In the genomic region with DNA sequence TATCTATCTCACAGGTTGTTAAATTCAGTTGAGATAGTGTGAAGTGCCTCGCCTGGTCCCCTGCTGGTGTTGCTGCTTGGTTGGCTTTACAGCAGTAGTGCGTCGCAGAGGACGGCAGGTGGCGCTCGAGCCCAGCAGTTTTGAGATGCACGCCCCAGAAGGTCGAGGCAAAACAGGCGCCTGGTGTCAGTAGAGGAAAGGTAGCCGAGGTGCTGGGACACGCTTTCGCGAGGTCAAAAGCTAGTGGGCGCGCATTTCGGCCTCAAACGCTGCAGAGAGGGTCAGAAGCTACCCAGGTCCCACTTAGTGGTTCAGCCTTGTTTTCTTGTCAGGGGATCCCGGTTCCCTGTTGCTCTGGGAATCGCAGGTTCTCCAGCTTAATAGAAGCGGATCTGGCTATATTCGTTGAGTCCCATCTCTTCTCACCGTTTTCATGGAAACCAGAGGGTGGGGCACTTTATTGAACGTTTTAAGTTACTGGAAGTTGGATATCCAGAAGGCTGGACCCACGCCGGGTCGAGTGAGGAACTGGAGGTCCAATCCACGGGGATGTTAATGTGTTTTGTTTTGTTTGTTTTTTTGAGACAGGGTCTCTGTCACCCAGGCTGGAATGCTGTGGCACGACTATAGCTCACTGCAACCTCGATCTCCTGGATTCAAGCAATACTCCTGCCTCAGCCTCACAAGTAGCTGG, we compare ENCODE assay signal across 8 cellular contexts. TPM values are rescaled to one million over a fixed set of nuclear protein-coding genes. Genes with fewer than 3 reads are reported as not detected.
DNase-seq lines count a peak whose midpoint lies in the region; TF ChIP-seq lines count a peak whose summit lies in the region.

No MANE protein-coding gene starts in this region.

- no peaks in the 10 kb centered on the region for H3K27me3 ChIP-seq in transverse colon

- TF ChIP-seq POLR2A in transverse colon (IDR thresholded peaks at IDR 0.05), result no peak

- peak; percentile 55 for DNase-seq in DMS79 (lab: John Stamatoyannopoulos, UW)
- peak; percentile 82 for DNase-seq in NCI-H1092 (lab: John Stamatoyannopoulos, UW)
- DNase-seq in SK-N-MC (ENCODE audit: low read depth, low spot score), result no peak
- DNase-seq in activated naive CD4-positive, alpha-beta T cell treated with Interleukin-2 at 50 U/mL for 16 hours, result peak; percentile 89
- peak; percentile 80 for DNase-seq in glomerular visceral epithelial cell (ENCODE audit: extremely low spot score)
- DNase-seq in pons (ENCODE audit: low spot score), result peak; percentile 82
- peak; percentile 91 for DNase-seq in transverse colon

- H3K4me1 ChIP-seq in HEK293 (ENCODE audit: control insufficient read depth, insufficient read depth, low read length), result no peaks in the 10 kb centered on the region
- H3K4me1 ChIP-seq in transverse colon, result peaks cover 4 to 20% (median 18%) of the 10 kb centered on the region in 4 donors

- no peaks in the 10 kb centered on the region for H3K9me3 ChIP-seq in HEK293 (ENCODE audit: control insufficient read depth, insufficient read depth, low read depth, low read length)
- no peaks in the 10 kb centered on the region for H3K9me3 ChIP-seq in SK-N-MC (ENCODE audit: low read depth, low read length)
- H3K9me3 ChIP-seq in transverse colon, result no peaks in the 10 kb centered on the region

- no peaks in the 10 kb centered on the region for H3K36me3 ChIP-seq in HEK293 (ENCODE audit: control insufficient read depth in 2 of 2, insufficient read depth in 1 of 2, low read length in 2 of 2)
- H3K36me3 ChIP-seq in SK-N-MC (ENCODE audit: insufficient read depth, low read length), result no peaks in the 10 kb centered on the region
- H3K36me3 ChIP-seq in transverse colon, result no peaks in the 10 kb centered on the region

- CTCF ChIA-PET in HEK293 (lab: Yijun Ruan, JAX), result interaction anchor here (0.6 to 2.8 kb wide), 21 partner anchors 8 to 577 kb away, joined by 3 to 18 read pairs (median 4); partner anchors contain the start of genes HAS3 and ZFP90

- H3K4me3 ChIP-seq in HEK293 (ENCODE audit: low read depth, low read length) (no peak overlapping the region), SK-N-MC (peak overlapping the region; percentile 77), transverse colon (peak overlapping the region in 1 of 4 donors; percentile 25)

- peak; percentile 93 for TF ChIP-seq CTCF in HEK293 (tag by site-specific recombination; IDR thresholded peaks at IDR 0.05)
- peak; percentile 90 to 95 (median 93) for TF ChIP-seq CTCF in transverse colon (IDR thresholded peaks at IDR 0.05)

- no peak for TF ChIP-seq EP300 in transverse colon (IDR thresholded peaks at IDR 0.05; ENCODE audit: low read depth)

- intact Hi-C loops in transverse colon (cut with DNase I; ENCODE audit: low total_unique reads), result loop anchor here (2.0 kb wide), 1 partner anchor 596 kb away; no protein-coding TSS in a partner anchor

- H3K27ac ChIP-seq in HEK293 (ENCODE audit: extremely low read depth, low read depth, low read length) (no peak overlapping the region), SK-N-MC (no peak overlapping the region), transverse colon (peak overlapping the region in 2 of 4 donors; percentile 1 to 28)

- in situ Hi-C loops in transverse colon (cut with MboI; ENCODE audit: low pct_ligation_motif_present in 1 of 4, low pct_unique_long_range_greater_than_20kb in 1 of 4, low sequenced_read_pairs in 3 of 4), result no loop called here

- no peak overlapping the region for H3K9ac ChIP-seq in SK-N-MC (ENCODE audit: insufficient read length)

- POLR2A ChIA-PET in HEK293 (lab: Yijun Ruan, JAX), result no interaction called here

- WGBS in transverse colon (ENCODE audit: low coverage in 1 of 2), 2 donors, result 13 to 16% methylated on average over 3 to 29 of the region's 29 CpGs

TF ChIP-seq in HEK293, 187 proteins besides CTCF, POLR2A, EP300 and RAD21 (continues in another document):
- TF ChIP-seq ZBTB21 (tag by site-specific recombination; IDR thresholded peaks at IDR 0.05), result no peak
- no peak for TF ChIP-seq ZNF473 (tag by site-specific recombination; IDR thresholded peaks at IDR 0.05)
- no peak for TF ChIP-seq ZNF776 (tag by site-specific recombination; IDR thresholded peaks at IDR 0.05; ENCODE audit: borderline replicate concordance)
- TF ChIP-seq, protein P1, sequence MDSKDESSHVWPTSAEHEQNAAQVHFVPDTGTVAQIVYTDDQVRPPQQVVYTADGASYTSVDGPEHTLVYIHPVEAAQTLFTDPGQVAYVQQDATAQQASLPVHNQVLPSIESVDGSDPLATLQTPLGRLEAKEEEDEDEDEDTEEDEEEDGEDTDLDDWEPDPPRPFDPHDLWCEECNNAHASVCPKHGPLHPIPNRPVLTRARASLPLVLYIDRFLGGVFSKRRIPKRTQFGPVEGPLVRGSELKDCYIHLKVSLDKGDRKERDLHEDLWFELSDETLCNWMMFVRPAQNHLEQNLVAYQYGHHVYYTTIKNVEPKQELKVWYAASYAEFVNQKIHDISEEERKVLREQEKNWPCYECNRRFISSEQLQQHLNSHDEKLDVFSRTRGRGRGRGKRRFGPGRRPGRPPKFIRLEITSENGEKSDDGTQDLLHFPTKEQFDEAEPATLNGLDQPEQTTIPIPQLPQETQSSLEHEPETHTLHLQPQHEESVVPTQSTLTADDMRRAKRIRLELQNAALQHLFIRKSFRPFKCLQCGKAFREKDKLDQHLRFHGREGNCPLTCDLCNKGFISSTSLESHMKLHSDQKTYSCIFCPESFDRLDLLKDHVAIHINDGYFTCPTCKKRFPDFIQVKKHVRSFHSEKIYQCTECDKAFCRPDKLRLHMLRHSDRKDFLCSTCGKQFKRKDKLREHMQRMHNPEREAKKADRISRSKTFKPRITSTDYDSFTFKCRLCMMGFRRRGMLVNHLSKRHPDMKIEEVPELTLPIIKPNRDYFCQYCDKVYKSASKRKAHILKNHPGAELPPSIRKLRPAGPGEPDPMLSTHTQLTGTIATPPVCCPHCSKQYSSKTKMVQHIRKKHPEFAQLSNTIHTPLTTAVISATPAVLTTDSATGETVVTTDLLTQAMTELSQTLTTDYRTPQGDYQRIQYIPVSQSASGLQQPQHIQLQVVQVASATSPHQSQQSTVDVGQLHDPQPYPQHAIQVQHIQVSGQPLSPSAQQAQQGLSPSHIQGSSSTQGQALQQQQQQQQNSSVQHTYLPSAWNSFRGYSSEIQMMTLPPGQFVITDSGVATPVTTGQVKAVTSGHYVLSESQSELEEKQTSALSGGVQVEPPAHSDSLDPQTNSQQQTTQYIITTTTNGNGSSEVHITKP (tag by site-specific recombination; IDR thresholded peaks at IDR 0.05), result no peak
- 0 out of 2 replicates have a peak, but pooled peaks have one; percentile 15 for TF ChIP-seq ZNF580 (tag by site-specific recombination; IDR thresholded peaks at IDR 0.05)
- 0 out of 2 replicates have a peak, but pooled peaks have one; percentile 18 for TF ChIP-seq KLF8 (tag by site-specific recombination; IDR thresholded peaks at IDR 0.05)
- no peak for TF ChIP-seq ZNF23 (tag by site-specific recombination; IDR thresholded peaks at IDR 0.05; ENCODE audit: borderline replicate concordance)
- TF ChIP-seq ZNF423 (tag by site-specific recombination; IDR thresholded peaks at IDR 0.05), result no peak
- TF ChIP-seq ZNF10 (tag by site-specific recombination; IDR thresholded peaks at IDR 0.05), result 0 out of 2 replicates have a peak, but pooled peaks have one; percentile 35
- peak; percentile 41; the same call in 1 of the 2 replicates for TF ChIP-seq ZNF2 (tag by site-specific recombination; IDR thresholded peaks at IDR 0.05)
- peak; percentile 83 for TF ChIP-seq ZNF18 (tag by site-specific recombination; IDR thresholded peaks at IDR 0.05)
- TF ChIP-seq, protein P2, sequence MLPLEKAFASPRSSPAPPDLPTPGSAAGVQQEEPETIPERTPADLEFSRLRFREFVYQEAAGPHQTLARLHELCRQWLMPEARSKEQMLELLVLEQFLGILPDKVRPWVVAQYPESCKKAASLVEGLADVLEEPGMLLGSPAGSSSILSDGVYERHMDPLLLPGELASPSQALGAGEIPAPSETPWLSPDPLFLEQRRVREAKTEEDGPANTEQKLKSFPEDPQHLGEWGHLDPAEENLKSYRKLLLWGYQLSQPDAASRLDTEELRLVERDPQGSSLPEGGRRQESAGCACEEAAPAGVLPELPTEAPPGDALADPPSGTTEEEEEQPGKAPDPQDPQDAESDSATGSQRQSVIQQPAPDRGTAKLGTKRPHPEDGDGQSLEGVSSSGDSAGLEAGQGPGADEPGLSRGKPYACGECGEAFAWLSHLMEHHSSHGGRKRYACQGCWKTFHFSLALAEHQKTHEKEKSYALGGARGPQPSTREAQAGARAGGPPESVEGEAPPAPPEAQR (tag by site-specific recombination; IDR thresholded peaks at IDR 0.05), result no peak
- peak; percentile 34; the same call in 1 of the 2 replicates for TF ChIP-seq SP7 (tag by site-specific recombination; IDR thresholded peaks at IDR 0.05)
- TF ChIP-seq, protein P3, sequence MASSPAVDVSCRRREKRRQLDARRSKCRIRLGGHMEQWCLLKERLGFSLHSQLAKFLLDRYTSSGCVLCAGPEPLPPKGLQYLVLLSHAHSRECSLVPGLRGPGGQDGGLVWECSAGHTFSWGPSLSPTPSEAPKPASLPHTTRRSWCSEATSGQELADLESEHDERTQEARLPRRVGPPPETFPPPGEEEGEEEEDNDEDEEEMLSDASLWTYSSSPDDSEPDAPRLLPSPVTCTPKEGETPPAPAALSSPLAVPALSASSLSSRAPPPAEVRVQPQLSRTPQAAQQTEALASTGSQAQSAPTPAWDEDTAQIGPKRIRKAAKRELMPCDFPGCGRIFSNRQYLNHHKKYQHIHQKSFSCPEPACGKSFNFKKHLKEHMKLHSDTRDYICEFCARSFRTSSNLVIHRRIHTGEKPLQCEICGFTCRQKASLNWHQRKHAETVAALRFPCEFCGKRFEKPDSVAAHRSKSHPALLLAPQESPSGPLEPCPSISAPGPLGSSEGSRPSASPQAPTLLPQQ (tag by site-specific recombination; IDR thresholded peaks at IDR 0.05), result no peak

RNA-seq across cellular contexts. Expression of gene ZFP90, which starts 10.3 kb away (rescaled TPM):
- total RNA-seq in transverse colon, result 10 to 100 TPM; 10.1 to 78.2 (median 16.4) TPM
